In the genomic region with DNA sequence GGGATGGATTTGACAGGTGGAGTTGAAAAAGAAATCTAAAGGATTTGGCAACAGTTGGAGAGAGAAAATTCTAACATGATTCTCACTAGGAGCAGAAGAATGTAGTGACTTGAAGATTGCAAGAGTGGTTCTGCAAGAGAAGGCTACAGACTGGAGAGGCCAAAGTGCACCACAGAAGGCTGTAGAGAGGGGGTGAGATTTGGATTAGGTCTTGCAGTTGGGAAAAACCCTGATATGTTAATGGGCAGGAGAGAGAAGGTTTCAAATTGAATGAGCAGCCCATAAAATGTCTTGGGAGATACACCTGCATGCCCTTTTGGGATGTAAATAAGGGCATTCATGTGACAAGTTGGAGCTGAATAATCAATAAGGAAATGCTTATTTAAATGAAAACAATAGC, we compare ENCODE assay signal across 1 cellular context.
TF ChIP-seq lines count a peak whose summit lies in the region.

No MANE protein-coding gene starts in this region.

TF ChIP-seq in WTC11, 78 proteins besides CTCF, POLR2A, EP300 and RAD21 (continued from another document):
- TF ChIP-seq, protein P1, sequence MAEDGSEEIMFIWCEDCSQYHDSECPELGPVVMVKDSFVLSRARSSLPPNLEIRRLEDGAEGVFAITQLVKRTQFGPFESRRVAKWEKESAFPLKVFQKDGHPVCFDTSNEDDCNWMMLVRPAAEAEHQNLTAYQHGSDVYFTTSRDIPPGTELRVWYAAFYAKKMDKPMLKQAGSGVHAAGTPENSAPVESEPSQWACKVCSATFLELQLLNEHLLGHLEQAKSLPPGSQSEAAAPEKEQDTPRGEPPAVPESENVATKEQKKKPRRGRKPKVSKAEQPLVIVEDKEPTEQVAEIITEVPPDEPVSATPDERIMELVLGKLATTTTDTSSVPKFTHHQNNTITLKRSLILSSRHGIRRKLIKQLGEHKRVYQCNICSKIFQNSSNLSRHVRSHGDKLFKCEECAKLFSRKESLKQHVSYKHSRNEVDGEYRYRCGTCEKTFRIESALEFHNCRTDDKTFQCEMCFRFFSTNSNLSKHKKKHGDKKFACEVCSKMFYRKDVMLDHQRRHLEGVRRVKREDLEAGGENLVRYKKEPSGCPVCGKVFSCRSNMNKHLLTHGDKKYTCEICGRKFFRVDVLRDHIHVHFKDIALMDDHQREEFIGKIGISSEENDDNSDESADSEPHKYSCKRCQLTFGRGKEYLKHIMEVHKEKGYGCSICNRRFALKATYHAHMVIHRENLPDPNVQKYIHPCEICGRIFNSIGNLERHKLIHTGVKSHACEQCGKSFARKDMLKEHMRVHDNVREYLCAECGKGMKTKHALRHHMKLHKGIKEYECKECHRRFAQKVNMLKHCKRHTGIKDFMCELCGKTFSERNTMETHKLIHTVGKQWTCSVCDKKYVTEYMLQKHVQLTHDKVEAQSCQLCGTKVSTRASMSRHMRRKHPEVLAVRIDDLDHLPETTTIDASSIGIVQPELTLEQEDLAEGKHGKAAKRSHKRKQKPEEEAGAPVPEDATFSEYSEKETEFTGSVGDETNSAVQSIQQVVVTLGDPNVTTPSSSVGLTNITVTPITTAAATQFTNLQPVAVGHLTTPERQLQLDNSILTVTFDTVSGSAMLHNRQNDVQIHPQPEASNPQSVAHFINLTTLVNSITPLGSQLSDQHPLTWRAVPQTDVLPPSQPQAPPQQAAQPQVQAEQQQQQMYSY (CRISPR knock-in tag; IDR thresholded peaks at IDR 0.05): no peak
- no peak for TF ChIP-seq ZNF219 (CRISPR knock-in tag; IDR thresholded peaks at IDR 0.05; ENCODE audit: borderline replicate concordance)
- TF ChIP-seq, protein P2, sequence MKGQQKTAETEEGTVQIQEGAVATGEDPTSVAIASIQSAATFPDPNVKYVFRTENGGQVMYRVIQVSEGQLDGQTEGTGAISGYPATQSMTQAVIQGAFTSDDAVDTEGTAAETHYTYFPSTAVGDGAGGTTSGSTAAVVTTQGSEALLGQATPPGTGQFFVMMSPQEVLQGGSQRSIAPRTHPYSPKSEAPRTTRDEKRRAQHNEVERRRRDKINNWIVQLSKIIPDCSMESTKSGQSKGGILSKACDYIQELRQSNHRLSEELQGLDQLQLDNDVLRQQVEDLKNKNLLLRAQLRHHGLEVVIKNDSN (CRISPR knock-in tag; IDR thresholded peaks at IDR 0.05): no peak
- TF ChIP-seq, protein P3, sequence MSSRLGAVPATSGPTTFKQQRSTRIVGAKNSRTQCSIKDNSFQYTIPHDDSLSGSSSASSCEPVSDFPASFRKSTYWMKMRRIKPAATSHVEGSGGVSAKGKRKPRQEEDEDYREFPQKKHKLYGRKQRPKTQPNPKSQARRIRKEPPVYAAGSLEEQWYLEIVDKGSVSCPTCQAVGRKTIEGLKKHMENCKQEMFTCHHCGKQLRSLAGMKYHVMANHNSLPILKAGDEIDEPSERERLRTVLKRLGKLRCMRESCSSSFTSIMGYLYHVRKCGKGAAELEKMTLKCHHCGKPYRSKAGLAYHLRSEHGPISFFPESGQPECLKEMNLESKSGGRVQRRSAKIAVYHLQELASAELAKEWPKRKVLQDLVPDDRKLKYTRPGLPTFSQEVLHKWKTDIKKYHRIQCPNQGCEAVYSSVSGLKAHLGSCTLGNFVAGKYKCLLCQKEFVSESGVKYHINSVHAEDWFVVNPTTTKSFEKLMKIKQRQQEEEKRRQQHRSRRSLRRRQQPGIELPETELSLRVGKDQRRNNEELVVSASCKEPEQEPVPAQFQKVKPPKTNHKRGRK (CRISPR knock-in tag; IDR thresholded peaks at IDR 0.05; ENCODE audit: borderline replicate concordance): no peak
- no peak for TF ChIP-seq CBFB (CRISPR knock-in tag; IDR thresholded peaks at IDR 0.05; ENCODE audit: low read depth)
- TF ChIP-seq GRHL2 (CRISPR knock-in tag; IDR thresholded peaks at IDR 0.05; ENCODE audit: insufficient replicate concordance, severe bottlenecking): no peak
